23 cellular contexts compared by ENCODE assay signal in the genomic region with DNA sequence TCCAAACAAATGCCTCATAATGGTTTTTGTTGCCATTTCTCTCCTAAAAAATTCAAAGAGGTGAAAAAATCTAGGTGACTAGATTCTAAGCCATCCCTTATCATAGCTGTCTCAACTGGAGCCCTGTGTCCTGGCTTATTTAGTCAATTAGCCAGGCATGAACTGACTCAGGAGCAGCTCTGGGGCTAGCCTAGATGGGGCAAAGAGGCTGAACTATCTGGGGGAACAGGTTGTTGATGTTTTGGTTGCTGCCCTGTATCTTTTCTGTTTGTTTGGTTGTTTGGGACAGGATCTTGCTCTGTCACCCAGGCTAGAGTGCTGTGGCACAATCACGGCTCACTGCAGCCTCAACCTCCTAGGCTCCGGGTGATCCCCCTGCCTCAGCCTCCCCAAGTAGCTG. TPM values are rescaled to one million over a fixed set of nuclear protein-coding genes. Genes with fewer than 3 reads are reported as not detected.
A peak's percentile ranks its signal among the peaks of the same experiment; 100 is the strongest.
DNase-seq lines count a peak whose midpoint lies in the region; ATAC-seq, FAIRE-seq and TF ChIP-seq lines count a peak whose summit lies in the region.
"Had no signal": no experiment of that assay in that cellular context is flagged by ENCODE, and none has a peak within 500 bp of the region (broad histone marks: within the 10 kb centered on the region; RNA-seq: fewer than 3 reads in every experiment).

No MANE protein-coding gene starts in this region.

- ATAC-seq in HepG2 = no peak
- no peak for ATAC-seq in right lobe of liver
- ATAC-seq: A549; CD8-positive, alpha-beta T cell; GM12878 had no signal

- TF ChIP-seq RAD21 in liver (IDR thresholded peaks at IDR 0.05) (no peak), HepG2 (CRISPR knock-in tag; IDR thresholded peaks at IDR 0.05) (no peak)

- no peak overlapping the region for H3K9ac ChIP-seq in liver (ENCODE audit: low read depth in 1 of 2, low read length in 2 of 2)
- H3K9ac ChIP-seq in HepG2 (ENCODE audit: insufficient read depth, low read depth, low read length) = no peak overlapping the region
- H3K9ac ChIP-seq: BLaER1 treated with 17β-estradiol and CSF1 and Interleukin-3, amounts not matched to agents 10 nM and 100 nM had no signal

- H3K36me3 ChIP-seq in liver (ENCODE audit: control insufficient read depth in 4 of 4, insufficient read depth in 3 of 4, low read depth in 1 of 4, low read length in 3 of 4) (no peaks in the 10 kb centered on the region), HepG2 (replicated peaks in 1 of 2; ENCODE audit: control insufficient read depth in 1 of 2, insufficient read depth in 2 of 2, low read length in 2 of 2) (0 out of 5 replicates have a peak, but pooled peaks cover 0 to under 1% of the 10 kb centered on the region in 2 experiments), right lobe of liver (no peaks in the 10 kb centered on the region)

- no TSS peak for BruUV-seq in HepG2 (replicated peaks; lab: Mats Ljungman, UMichigan)

- peak overlapping the region; percentile 81 to 93 for H3K27ac ChIP-seq in liver (ENCODE audit: low read depth in 1 of 2, low read length in 2 of 2)
- H3K27ac ChIP-seq in HepG2 (ENCODE audit: extremely low read length, insufficient read depth, low read length) = no peak overlapping the region
- peak overlapping the region in 2 of 3 donors; percentile 89 to 95 for H3K27ac ChIP-seq in right lobe of liver
- H3K27ac ChIP-seq: 22Rv1; A549; BLaER1 treated with 17β-estradiol and CSF1 and Interleukin-3, amounts not matched to agents 10 nM and 100 nM; C4-2B had no signal

- no peaks in the 10 kb centered on the region for H3K79me2 ChIP-seq in HepG2 (ENCODE audit: insufficient read depth, low read length)

- WGBS in liver = 37% methylated on average over 2 of the region's 2 CpGs
- WGBS in HepG2 (ENCODE audit: low lambda C conversion rate) = 42% methylated on average over 2 of the region's 2 CpGs
- WGBS in right lobe of liver (ENCODE audit: insufficient coverage, low coverage, low lambda C conversion rate, missing lambda C conversion rate) = 8% methylated on average over 2 of the region's 2 CpGs

- no peaks in the 10 kb centered on the region for H3K27me3 ChIP-seq in liver (ENCODE audit: control insufficient read depth in 4 of 4, insufficient read depth in 4 of 4, low read length in 3 of 4)
- no peaks in the 10 kb centered on the region for H3K27me3 ChIP-seq in HepG2 (ENCODE audit: control insufficient read depth in 1 of 2, insufficient read depth in 2 of 2, low read length in 2 of 2)
- H3K27me3 ChIP-seq in right lobe of liver = no peaks in the 10 kb centered on the region
- H3K27me3 ChIP-seq: BLaER1 treated with 17β-estradiol and CSF1 and Interleukin-3, amounts not matched to agents 10 nM and 100 nM had no signal

- DNase-seq in HepG2 (ENCODE audit: low spot score) (no peak), right lobe of liver (no peak), posterior vena cava (ENCODE audit: low spot score) (peak; percentile 5), KBM-7 (no peak), pons (ENCODE audit: low spot score) (no peak), GM10266 (ENCODE audit: extremely low spot score) (no peak)
- DNase-seq: AML-193; Caco-2; Calu3; CD4-positive, alpha-beta T cell; CD8-positive, alpha-beta T cell; DMS79 treated with DMSO at 0.1 percent for 48 hours; GF-D8 had no signal

- no peak overlapping the region for H3K4me2 ChIP-seq in HepG2 (ENCODE audit: low read depth, low read length)
- H3K4me2 ChIP-seq: A549 had no signal

- in situ Hi-C loops in HepG2 (cut with HindIII; ENCODE audit: extremely low pct_ligation_motif_present, low pct_unique_long_range_greater_than_20kb) (no loop called here), KBM-7 (cut with MboI; ENCODE audit: low pct_unique_long_range_greater_than_20kb, low sequenced_read_pairs) (no loop called here)

- H3K4me1 ChIP-seq in liver (ENCODE audit: control insufficient read depth in 4 of 4, insufficient read depth in 4 of 4, low read length in 3 of 4) = peaks cover 8 to 27% (median 14%) of the 10 kb centered on the region in 4 donors
- H3K4me1 ChIP-seq in HepG2 (ENCODE audit: insufficient read depth, low read length) = peaks cover 40% of the 10 kb centered on the region
- peaks cover 0 to 28% (median 13%) of the 10 kb centered on the region in 4 donors for H3K4me1 ChIP-seq in right lobe of liver

- no peak overlapping the region for H2AFZ ChIP-seq in HepG2 (ENCODE audit: low read length)

- TF ChIP-seq POLR2A in HepG2 (IDR thresholded peaks at IDR 0.05; ENCODE audit: insufficient read depth in 1 of 2, low read depth in 2 of 2, low read length in 2 of 2) (no peak), right lobe of liver (IDR thresholded peaks at IDR 0.05) (no peak)

- H3K4me3 ChIP-seq in liver (ENCODE audit: low read depth in 1 of 3, low read length in 3 of 3) (no peak overlapping the region), HepG2 (replicated peaks in 1 of 3; ENCODE audit: insufficient read depth in 1 of 3, low read depth in 2 of 3, low read length in 3 of 3) (no peak overlapping the region), right lobe of liver (no peak overlapping the region)
- H3K4me3 ChIP-seq: A549; BLaER1 treated with 17β-estradiol and CSF1 and Interleukin-3, amounts not matched to agents 10 nM and 100 nM; GM12878 had no signal

- H3K9me3 ChIP-seq in liver (ENCODE audit: control insufficient read depth in 4 of 4, low read length in 3 of 4) (no peaks in the 10 kb centered on the region), HepG2 (ENCODE audit: low read length) (no peaks in the 10 kb centered on the region), right lobe of liver (no peaks in the 10 kb centered on the region)
- H3K9me3 ChIP-seq: A549; BLaER1 treated with 17β-estradiol and CSF1 and Interleukin-3, amounts not matched to agents 10 nM and 100 nM; Caco-2 had no signal

- CTCF ChIA-PET in HepG2 (lab: Yijun Ruan, JAX; ENCODE audit: low intra/inter-chr PET ratio, low total read pairs) = no interaction called here

- no peak for FAIRE-seq in HepG2 (lab: Jason Lieb, UNC)
- FAIRE-seq: A549, D721Med, G401.6, GM12878, GM12892, GM18507 had no signal

- TF ChIP-seq EP300 in HepG2 (IDR thresholded peaks at IDR 0.05; ENCODE audit: low read depth in 2 of 2, low read length in 2 of 2) (no peak), HepG2 (CRISPR knock-in tag; IDR thresholded peaks at IDR 0.05; ENCODE audit: borderline replicate concordance) (no peak)

- POLR2A ChIA-PET in HepG2 (lab: Yijun Ruan, JAX) = no interaction called here

- no peak for TF ChIP-seq CTCF in liver (IDR thresholded peaks at IDR 0.05; ENCODE audit: low read depth, low read length, missing input control)
- no peak for TF ChIP-seq CTCF in HepG2 (CRISPR knock-in tag; IDR thresholded peaks at IDR 0.05)
- TF ChIP-seq CTCF in right lobe of liver (IDR thresholded peaks at IDR 0.05) = no peak
- TF ChIP-seq CTCF in GM10266 (IDR thresholded peaks at IDR 0.05; ENCODE audit: control insufficient read depth, insufficient read depth, low read depth, missing control alignments) = no peak

- no peaks in the 10 kb centered on the region for H4K20me1 ChIP-seq in HepG2 (ENCODE audit: insufficient read depth, low read length)
- H4K20me1 ChIP-seq: BLaER1 treated with 17β-estradiol and CSF1 and Interleukin-3, amounts not matched to agents 10 nM and 100 nM had no signal

- intact Hi-C loops in HepG2 (cut with micrococcal nuclease; ENCODE audit: unreplicated experiment) = no loop called here
- intact Hi-C loops in right lobe of liver (cut with DNase I) = no loop called here
- intact Hi-C loops in posterior vena cava (cut with DNase I) = no loop called here

RNA-seq across cellular contexts. Expression of a gene that starts 14.7 kb away (rescaled TPM):
- total RNA-seq in liver = 1 to 10 TPM; 4.5 to 6.3 TPM
- 10 to 100 TPM in 1 of 2 donors, 1 to 10 TPM in 1; 5.0 to 13.9 TPM for polyA plus RNA-seq in liver
- total RNA-seq in HepG2 (2016; rRNA removed; fragmentation: Illumina TruSeq; extraction: Trizol) = 43.2 and 62.7 TPM in 2 replicates
- total RNA-seq in HepG2 (2016; cell fraction: cytosol; rRNA removed; fragmentation: Illumina TruSeq; extraction: Trizol; ENCODE audit: low read depth) = 12.7 and 14.8 TPM in 2 replicates
- 46.9 and 68.8 TPM in 2 replicates for total RNA-seq in HepG2 (2016; cell fraction: insoluble cytoplasmic fraction; rRNA removed; fragmentation: Illumina TruSeq; extraction: Trizol)
- total RNA-seq in HepG2 (2016; cell fraction: membrane; rRNA removed; fragmentation: Illumina TruSeq; extraction: Trizol) = 27.5 and 31.0 TPM in 2 replicates
- 11.9 and 15.9 TPM in 2 replicates for total RNA-seq in HepG2 (2016; cell fraction: nucleus; rRNA removed; fragmentation: Illumina TruSeq; extraction: Trizol)
- polyA plus RNA-seq in HepG2 (2011; rRNA removed) = 13.0 and 14.4 TPM in 2 replicates
- polyA plus RNA-seq in HepG2 (2011; cell fraction: cytosol; rRNA removed) = 7.9 and 12.4 TPM in 2 replicates
- polyA plus RNA-seq in HepG2 (2011; cell fraction: nucleus; rRNA removed) = 1.6 and 3.7 TPM in 2 replicates
- polyA plus RNA-seq in HepG2 (2012) = 15.2 and 30.2 TPM in 2 replicates
- polyA plus RNA-seq in HepG2 (2016; cell fraction: cytosol; fragmentation: Illumina TruSeq; extraction: Trizol; ENCODE audit: low read depth) = 12.3 and 13.5 TPM in 2 replicates
- 58.6 and 61.6 TPM in 2 replicates for polyA plus RNA-seq in HepG2 (2016; cell fraction: insoluble cytoplasmic fraction; fragmentation: Illumina TruSeq; extraction: Trizol; ENCODE audit: low read depth)
- polyA plus RNA-seq in HepG2 (2016; cell fraction: membrane; fragmentation: Illumina TruSeq; extraction: Trizol; ENCODE audit: low read depth) = 18.4 and 19.5 TPM in 2 replicates
- polyA plus RNA-seq in HepG2 (2016; cell fraction: nucleus; fragmentation: Illumina TruSeq; extraction: Trizol; ENCODE audit: insufficient read depth, low read depth) = 23.2 and 25.7 TPM in 2 replicates
- 2.1 and 7.0 TPM in 2 replicates for polyA minus RNA-seq in HepG2 (2011; rRNA and poly(A)+ RNA removed; ENCODE audit: low replicate concordance)
- polyA minus RNA-seq in HepG2 (2011; cell fraction: cytosol; rRNA and poly(A)+ RNA removed) = 6.2 and 8.2 TPM in 2 replicates
- 1.7 and 2.9 TPM in 2 replicates for polyA minus RNA-seq in HepG2 (2011; cell fraction: nucleus; rRNA and poly(A)+ RNA removed)
- 10 to 100 TPM in 1 of 6 experiments, 1 to 10 TPM in 5; 5.8 to 10.5 (median 7.3) TPM for total RNA-seq in right lobe of liver
- 1 to 10 TPM; 9.0 to 9.3 TPM for total RNA-seq in posterior vena cava

RNA-seq across cellular contexts. Expression of a gene that starts 41.6 kb away (rescaled TPM):
- 10 to 100 TPM; 63.4 to 66.9 TPM for total RNA-seq in liver
- 100 to 1,000 TPM in 1 of 2 donors, 10 to 100 TPM in 1; 49.8 to 111 TPM for polyA plus RNA-seq in liver
- 275 and 377 TPM in 2 replicates for total RNA-seq in HepG2 (2016; rRNA removed; fragmentation: Illumina TruSeq; extraction: Trizol)
- total RNA-seq in HepG2 (2016; cell fraction: cytosol; rRNA removed; fragmentation: Illumina TruSeq; extraction: Trizol; ENCODE audit: low read depth) = 67.2 and 80.5 TPM in 2 replicates
- 285 and 392 TPM in 2 replicates for total RNA-seq in HepG2 (2016; cell fraction: insoluble cytoplasmic fraction; rRNA removed; fragmentation: Illumina TruSeq; extraction: Trizol)
- 77.6 and 84.5 TPM in 2 replicates for total RNA-seq in HepG2 (2016; cell fraction: membrane; rRNA removed; fragmentation: Illumina TruSeq; extraction: Trizol)
- 186 and 191 TPM in 2 replicates for total RNA-seq in HepG2 (2016; cell fraction: nucleus; rRNA removed; fragmentation: Illumina TruSeq; extraction: Trizol)
- polyA plus RNA-seq in HepG2 (2011; rRNA removed) = 154 and 172 TPM in 2 replicates
- polyA plus RNA-seq in HepG2 (2011; cell fraction: cytosol; rRNA removed) = 76.4 and 98.0 TPM in 2 replicates
- 231 and 316 TPM in 2 replicates for polyA plus RNA-seq in HepG2 (2011; cell fraction: nucleus; rRNA removed)
- 106 and 123 TPM in 2 replicates for polyA plus RNA-seq in HepG2 (2012)
- polyA plus RNA-seq in HepG2 (2016; cell fraction: cytosol; fragmentation: Illumina TruSeq; extraction: Trizol; ENCODE audit: low read depth) = 48.7 and 55.5 TPM in 2 replicates
- polyA plus RNA-seq in HepG2 (2016; cell fraction: insoluble cytoplasmic fraction; fragmentation: Illumina TruSeq; extraction: Trizol; ENCODE audit: low read depth) = 378 and 417 TPM in 2 replicates
- polyA plus RNA-seq in HepG2 (2016; cell fraction: membrane; fragmentation: Illumina TruSeq; extraction: Trizol; ENCODE audit: low read depth) = 45.0 and 50.4 TPM in 2 replicates
- polyA plus RNA-seq in HepG2 (2016; cell fraction: nucleus; fragmentation: Illumina TruSeq; extraction: Trizol; ENCODE audit: insufficient read depth, low read depth) = 359 and 362 TPM in 2 replicates
- polyA minus RNA-seq in HepG2 (2011; rRNA and poly(A)+ RNA removed; ENCODE audit: low replicate concordance) = 67.1 and 233 TPM in 2 replicates
- 41.8 and 45.7 TPM in 2 replicates for polyA minus RNA-seq in HepG2 (2011; cell fraction: cytosol; rRNA and poly(A)+ RNA removed)
- polyA minus RNA-seq in HepG2 (2011; cell fraction: nucleus; rRNA and poly(A)+ RNA removed) = 175 and 230 TPM in 2 replicates
- 10 to 100 TPM; 33.5 to 57.4 (median 44.4) TPM for total RNA-seq in right lobe of liver
- total RNA-seq in posterior vena cava = 100 to 1,000 TPM in 1 of 2 donors, 10 to 100 TPM in 1; 95.3 to 103 TPM
